ENCODE assay signal across 3 cellular contexts in the genomic region with DNA sequence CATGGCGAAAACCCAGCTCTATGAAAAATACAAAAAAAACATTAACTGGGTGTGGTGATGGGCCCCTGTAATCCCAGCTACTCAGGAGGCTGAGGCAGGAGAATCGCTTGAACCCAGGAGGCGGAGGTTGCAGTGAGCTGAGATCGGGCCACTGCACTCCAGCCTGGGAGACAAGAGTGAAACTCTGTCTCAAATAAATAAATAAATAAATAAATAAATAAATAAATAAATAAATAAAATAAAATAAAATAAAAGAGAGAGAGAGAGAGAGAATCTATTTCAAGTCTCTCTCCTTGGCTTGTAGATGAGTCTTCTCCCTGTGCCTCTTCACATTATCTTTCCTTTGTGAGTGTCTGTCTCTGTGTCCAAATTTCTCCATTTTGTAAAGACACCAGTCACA.
DNase-seq lines count a peak whose midpoint lies in the region; ATAC-seq, FAIRE-seq and TF ChIP-seq lines count a peak whose summit lies in the region.
"Not testable (repeated sequence)": the region's sequence is repeated elsewhere in the genome, so short reads cannot be mapped to it uniquely, and the experiment has no call there.

No MANE protein-coding gene starts in this region.

- not testable (repeated sequence) for DNase-seq in A549 (ENCODE audit: low read depth in 1 of 2, low spot score in 1 of 2); WTC11 (ENCODE audit: low spot score)

- not testable (repeated sequence) for H3K9me3 ChIP-seq in A549; HEK293 (ENCODE audit: control insufficient read depth, insufficient read depth, low read depth, low read length)

- not testable (repeated sequence) for H3K27me3 Mint-ChIP-seq in WTC11 (ENCODE audit: low read depth)

- FAIRE-seq in A549 (lab: Jason Lieb, UNC) = not testable (repeated sequence)

- H3K4me3 ChIP-seq in A549; HEK293 (ENCODE audit: low read depth, low read length): not testable (repeated sequence)

- H3K4me1 Mint-ChIP-seq in WTC11 = not testable (repeated sequence)

- TF ChIP-seq CTCF in A549 (IDR thresholded peaks at IDR 0.05); HEK293 (tag by site-specific recombination; IDR thresholded peaks at IDR 0.05); WTC11 (IDR thresholded peaks at IDR 0.05): not testable (repeated sequence)

- H3K4me2 ChIP-seq in A549 = not testable (repeated sequence)

- H3K4me3 Mint-ChIP-seq in WTC11 = not testable (repeated sequence)

- not testable (repeated sequence) for H3K27ac Mint-ChIP-seq in WTC11

- H3K36me3 ChIP-seq in HEK293 (ENCODE audit: control insufficient read depth in 2 of 2, insufficient read depth in 1 of 2, low read length in 2 of 2) = not testable (repeated sequence)

- TF ChIP-seq RAD21 in A549 (conservative IDR thresholded peaks at IDR 0.05 in 1 of 2, IDR thresholded peaks at IDR 0.05 in 1 of 2) = not testable (repeated sequence)

- not testable (repeated sequence) for H3K9me3 Mint-ChIP-seq in WTC11

- not testable (repeated sequence) for TF ChIP-seq EP300 in A549 (IDR thresholded peaks at IDR 0.05)

- H3K4me1 ChIP-seq in A549; HEK293 (ENCODE audit: control insufficient read depth, insufficient read depth, low read length): not testable (repeated sequence)

- 35% methylated on average over 4 of the region's 4 CpGs for whole genome bisulfite sequencing in A549 (ENCODE audit: missing lambda C conversion rate)

- ATAC-seq in A549, WTC11: not testable (repeated sequence)

- TF ChIP-seq POLR2A in A549 (IDR thresholded peaks at IDR 0.05; ENCODE audit: low read length) = not testable (repeated sequence)

- POLR2A ChIA-PET in A549 (lab: Yijun Ruan, JAX); HEK293 (lab: Yijun Ruan, JAX); WTC11 (lab: Charles Lee): not testable (repeated sequence)

- CTCF ChIA-PET in A549 (lab: Yijun Ruan, JAX); WTC11 (lab: Charles Lee): not testable (repeated sequence)
- CTCF ChIA-PET in HEK293 (lab: Yijun Ruan, JAX) = interaction anchor here (0.6 kb wide), 1 partner anchor 42 kb away, joined by 3 read pairs; no protein-coding TSS in a partner anchor

- not testable (repeated sequence) for H3K27ac ChIP-seq in A549; HEK293 (ENCODE audit: extremely low read depth, low read depth, low read length)

- H3K36me3 Mint-ChIP-seq in WTC11 = not testable (repeated sequence)

TF ChIP-seq in A549, 52 proteins besides CTCF, POLR2A, EP300 and RAD21:
- TF ChIP-seq ZC3H11A (IDR thresholded peaks at IDR 0.05) = peak; percentile 9; the same call in 1 of the 2 replicates
TF ChIP-seq in A549: peak in this region for 1; not testable (repeated sequence) for 51.

TF ChIP-seq in HEK293, 187 proteins besides CTCF, POLR2A, EP300 and RAD21 (continues in another document):
- TF ChIP-seq ZBTB8A (tag by site-specific recombination; IDR thresholded peaks at IDR 0.05) = peak; percentile 62; the same call in 1 of the 2 replicates
- 0 out of 2 replicates have a peak, but pooled peaks have one; percentile 34 for TF ChIP-seq ZXDB (tag by site-specific recombination; IDR thresholded peaks at IDR 0.05)
- peak; percentile 51; the same call in 1 of the 2 replicates for TF ChIP-seq ZNF560 (tag by site-specific recombination; IDR thresholded peaks at IDR 0.05; ENCODE audit: borderline replicate concordance)
- peak; percentile 43; the same call in 1 of the 2 replicates for TF ChIP-seq ZNF140 (tag by site-specific recombination; IDR thresholded peaks at IDR 0.05)
- TF ChIP-seq ZNF623 (tag by site-specific recombination; IDR thresholded peaks at IDR 0.05) = peak; percentile 69
- 0 out of 2 replicates have a peak, but pooled peaks have one; percentile 32 for TF ChIP-seq ZNF629 (tag by site-specific recombination; IDR thresholded peaks at IDR 0.05)
- TF ChIP-seq ZNF555 (tag by site-specific recombination; conservative IDR thresholded peaks at IDR 0.05) = peak; percentile 77
- TF ChIP-seq, protein P1, sequence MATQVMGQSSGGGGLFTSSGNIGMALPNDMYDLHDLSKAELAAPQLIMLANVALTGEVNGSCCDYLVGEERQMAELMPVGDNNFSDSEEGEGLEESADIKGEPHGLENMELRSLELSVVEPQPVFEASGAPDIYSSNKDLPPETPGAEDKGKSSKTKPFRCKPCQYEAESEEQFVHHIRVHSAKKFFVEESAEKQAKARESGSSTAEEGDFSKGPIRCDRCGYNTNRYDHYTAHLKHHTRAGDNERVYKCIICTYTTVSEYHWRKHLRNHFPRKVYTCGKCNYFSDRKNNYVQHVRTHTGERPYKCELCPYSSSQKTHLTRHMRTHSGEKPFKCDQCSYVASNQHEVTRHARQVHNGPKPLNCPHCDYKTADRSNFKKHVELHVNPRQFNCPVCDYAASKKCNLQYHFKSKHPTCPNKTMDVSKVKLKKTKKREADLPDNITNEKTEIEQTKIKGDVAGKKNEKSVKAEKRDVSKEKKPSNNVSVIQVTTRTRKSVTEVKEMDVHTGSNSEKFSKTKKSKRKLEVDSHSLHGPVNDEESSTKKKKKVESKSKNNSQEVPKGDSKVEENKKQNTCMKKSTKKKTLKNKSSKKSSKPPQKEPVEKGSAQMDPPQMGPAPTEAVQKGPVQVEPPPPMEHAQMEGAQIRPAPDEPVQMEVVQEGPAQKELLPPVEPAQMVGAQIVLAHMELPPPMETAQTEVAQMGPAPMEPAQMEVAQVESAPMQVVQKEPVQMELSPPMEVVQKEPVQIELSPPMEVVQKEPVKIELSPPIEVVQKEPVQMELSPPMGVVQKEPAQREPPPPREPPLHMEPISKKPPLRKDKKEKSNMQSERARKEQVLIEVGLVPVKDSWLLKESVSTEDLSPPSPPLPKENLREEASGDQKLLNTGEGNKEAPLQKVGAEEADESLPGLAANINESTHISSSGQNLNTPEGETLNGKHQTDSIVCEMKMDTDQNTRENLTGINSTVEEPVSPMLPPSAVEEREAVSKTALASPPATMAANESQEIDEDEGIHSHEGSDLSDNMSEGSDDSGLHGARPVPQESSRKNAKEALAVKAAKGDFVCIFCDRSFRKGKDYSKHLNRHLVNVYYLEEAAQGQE (tag by site-specific recombination; IDR thresholded peaks at IDR 0.05) = peak; percentile 46; the same call in 1 of the 2 replicates

TF ChIP-seq in WTC11, 78 proteins besides CTCF, POLR2A, EP300 and RAD21:
- TF ChIP-seq HMGA2 (CRISPR knock-in tag; IDR thresholded peaks at IDR 0.05) = peak; percentile 14; the same call in 1 of the 2 replicates
TF ChIP-seq in WTC11: peak in this region for 1; not testable (repeated sequence) for 77.
